In genomic region chr6:2913621-2914317, GRCh38 we compare ENCODE assay signal across 20 cellular contexts. TPM values are rescaled to one million over a fixed set of nuclear protein-coding genes. Genes with fewer than 3 reads are reported as not detected.
A peak's percentile ranks its signal among the peaks of the same experiment; 100 is the strongest.
DNase-seq lines count a peak whose midpoint lies in the region; ATAC-seq, FAIRE-seq and TF ChIP-seq lines count a peak whose summit lies in the region.
"Had no signal": no experiment of that assay in that cellular context is flagged by ENCODE, and none has a peak within 500 bp of the region (broad histone marks: within the 10 kb centered on the region; RNA-seq: fewer than 3 reads in every experiment).

No MANE protein-coding gene starts in this region.

- no peak for ATAC-seq in K562
- ATAC-seq in HepG2: no peak
- no peak for ATAC-seq in stimulated activated naive B cell treated with anti-CD40 and anti-IgM and Interleukin-4, amounts not matched to agents 10 μg/mL and 1 μg/mL and 100 μg/mL, for 72 hours (replicated peaks)
- ATAC-seq: Panc1 had no signal

- TF ChIP-seq CTCF in K562 (IDR thresholded peaks at IDR 0.05 in 2 of 3, conservative IDR thresholded peaks at IDR 0.05 in 1 of 3; ENCODE audit: insufficient read depth in 2 of 3, low read depth in 1 of 3, low read length in 3 of 3) (no peak), HepG2 (CRISPR knock-in tag; IDR thresholded peaks at IDR 0.05) (no peak)

- H3K4me2 ChIP-seq in K562 (ENCODE audit: insufficient read depth, low read length) (no peak overlapping the region), HepG2 (ENCODE audit: low read depth, low read length) (no peak overlapping the region)
- H3K4me2 ChIP-seq: KMS-11 had no signal

- in situ Hi-C loops in K562 (cut with MboI): no loop called here
- in situ Hi-C loops in HepG2 (cut with HindIII; ENCODE audit: extremely low pct_ligation_motif_present, low pct_unique_long_range_greater_than_20kb): loop anchor here (5.0 kb wide), 2 partner anchors 71 to 121 kb away; partner anchors contain the start of gene SERPINB1

- no peaks in the 10 kb centered on the region for H3K79me2 ChIP-seq in K562 (ENCODE audit: control insufficient read depth, insufficient read depth, low read length)
- H3K79me2 ChIP-seq in HepG2 (ENCODE audit: insufficient read depth, low read length): no peaks in the 10 kb centered on the region

- CTCF ChIA-PET in K562 (lab: Yijun Ruan, JAX; ENCODE audit: low intra/inter-chr PET ratio) (interaction anchor here (0.7 kb wide), 1 partner anchor 11 kb away, joined by 3 read pairs; no protein-coding TSS in a partner anchor), HepG2 (lab: Yijun Ruan, JAX; ENCODE audit: low intra/inter-chr PET ratio, low total read pairs) (interaction anchor here (3.7 kb wide), 1 partner anchor 68 kb away, joined by 39 read pairs; no protein-coding TSS in a partner anchor)

- no peaks in the 10 kb centered on the region for H3K27me3 Mint-ChIP-seq in stimulated activated naive B cell treated with anti-CD40 and anti-IgM and Interleukin-4, amounts not matched to agents 10 μg/mL and 1 μg/mL and 100 μg/mL, for 72 hours
- H3K27me3 Mint-ChIP-seq: CD4-positive, alpha-beta T cell had no signal

- DNase-seq in activated effector memory CD4-positive, alpha-beta T cell treated with anti-CD3 and anti-CD28 coated beads, Interleukin-2, amount 50 U/mL, for 16 hours: peak; percentile 43
- no peak for DNase-seq in activated effector memory CD4-positive, alpha-beta T cell treated with Interleukin-2 at 50 U/mL for 16 hours
- DNase-seq in K562 (ENCODE audit: extremely low read depth in 1 of 4, low spot score in 3 of 4): no peak
- no peak for DNase-seq in HepG2 (ENCODE audit: low spot score)
- peak; percentile 14 for DNase-seq in small intestine
- DNase-seq in stimulated activated naive B cell treated with anti-CD40 and anti-IgM and Interleukin-4, amounts not matched to agents 10 μg/mL and 1 μg/mL and 100 μg/mL, for 72 hours: no peak
- no peak for DNase-seq in Ammon's horn (ENCODE audit: low spot score)
- no peak for DNase-seq in activated CD4-positive, alpha-beta T cell treated with anti-CD3 and anti-CD28 coated beads for 4 hours
- DNase-seq: BE2C; Calu3; CD4-positive, alpha-beta T cell; NCI-H1048; NCI-H1436 treated with DMSO at 0.1 percent for 48 hours; NCI-H226; NCI-H524 treated with DMSO at 0.1 percent for 48 hours had no signal

- WGBS in K562 (ENCODE audit: insufficient coverage, low coverage, missing lambda C conversion rate): 47% methylated on average over 11 of the region's 11 CpGs
- 36% methylated on average over 10 of the region's 11 CpGs for WGBS in HepG2 (ENCODE audit: low lambda C conversion rate)
- WGBS in small intestine, 3 donors: 56 to 83% (median 64%) methylated on average over 11 of the region's 11 CpGs

- no peak overlapping the region for H3K27ac Mint-ChIP-seq in stimulated activated naive B cell treated with anti-CD40 and anti-IgM and Interleukin-4, amounts not matched to agents 10 μg/mL and 1 μg/mL and 100 μg/mL, for 72 hours
- H3K27ac Mint-ChIP-seq: CD4-positive, alpha-beta T cell had no signal

- no peaks in the 10 kb centered on the region for H3K9me3 Mint-ChIP-seq in stimulated activated naive B cell treated with anti-CD40 and anti-IgM and Interleukin-4, amounts not matched to agents 10 μg/mL and 1 μg/mL and 100 μg/mL, for 72 hours
- H3K9me3 Mint-ChIP-seq: CD4-positive, alpha-beta T cell had no signal

- TF ChIP-seq EP300 in K562 (IDR thresholded peaks at IDR 0.05; ENCODE audit: low read length) (no peak), HepG2 (IDR thresholded peaks at IDR 0.05; ENCODE audit: low read depth in 2 of 2, low read length in 2 of 2) (no peak), HepG2 (CRISPR knock-in tag; IDR thresholded peaks at IDR 0.05; ENCODE audit: borderline replicate concordance) (no peak)

- H3K9me1 ChIP-seq in K562 (ENCODE audit: control insufficient read depth, insufficient read depth, low read length): no peaks in the 10 kb centered on the region

- no peak overlapping the region for H3K4me3 Mint-ChIP-seq in stimulated activated naive B cell treated with anti-CD40 and anti-IgM and Interleukin-4, amounts not matched to agents 10 μg/mL and 1 μg/mL and 100 μg/mL, for 72 hours
- H3K4me3 Mint-ChIP-seq: CD4-positive, alpha-beta T cell had no signal

- BruUV-seq in K562 (replicated peaks; lab: Mats Ljungman, UMichigan): no TSS peak
- no TSS peak for BruUV-seq in HepG2 (replicated peaks; lab: Mats Ljungman, UMichigan)

- POLR2A ChIA-PET in K562 (lab: Yijun Ruan, JAX) (interaction anchor here (0.6 to 2.0 kb wide), 8 partner anchors 10 to 130 kb away, joined by 3 to 7 read pairs (median 3); partner anchors contain the start of gene SERPINB9), HepG2 (lab: Yijun Ruan, JAX) (interaction anchor here (1.0 to 1.6 kb wide), 3 partner anchors 11 to 72 kb away, joined by 3 to 7 read pairs (median 6); partner anchors contain the start of genes SERPINB1 and SERPINB9)

- no peaks in the 10 kb centered on the region for H3K9me3 ChIP-seq in K562 (replicated peaks; ENCODE audit: control insufficient read depth, insufficient read depth, low read depth, low read length)
- no peaks in the 10 kb centered on the region for H3K9me3 ChIP-seq in HepG2 (ENCODE audit: low read length)
- H3K9me3 ChIP-seq in small intestine (ENCODE audit: control insufficient read depth, low read depth): no peaks in the 10 kb centered on the region
- H3K9me3 ChIP-seq: BE2C had no signal

- FAIRE-seq in K562 (lab: Jason Lieb, UNC): no peak
- no peak for FAIRE-seq in HepG2 (lab: Jason Lieb, UNC)
- FAIRE-seq in small intestine (lab: Jason Lieb, UNC): no peak
- FAIRE-seq: GM19239, H54 had no signal

- H3K4me1 Mint-ChIP-seq in stimulated activated naive B cell treated with anti-CD40 and anti-IgM and Interleukin-4, amounts not matched to agents 10 μg/mL and 1 μg/mL and 100 μg/mL, for 72 hours: peaks cover 31 to 50% of the 10 kb centered on the region in 2 donors

- 0 out of 4 replicates have a peak overlapping the region, but pooled peaks of 1 of the 2 experiments have one; percentile 46 for H3K9ac ChIP-seq in K562 (ENCODE audit: insufficient read depth in 1 of 2, low read depth in 2 of 2, low read length in 2 of 2)
- no peak overlapping the region for H3K9ac ChIP-seq in HepG2 (ENCODE audit: insufficient read depth, low read depth, low read length)
- H3K9ac ChIP-seq: KMS-11 had no signal

- TF ChIP-seq RAD21 in K562 (CRISPR knock-in tag; conservative IDR thresholded peaks at IDR 0.05 in 1 of 2, IDR thresholded peaks at IDR 0.05 in 1 of 2): no peak
- no peak for TF ChIP-seq RAD21 in HepG2 (CRISPR knock-in tag; IDR thresholded peaks at IDR 0.05)

- H3K27me3 ChIP-seq in K562 (ENCODE audit: control insufficient read depth in 2 of 2, insufficient read depth in 2 of 2, low read length in 2 of 2) (no peaks in the 10 kb centered on the region), HepG2 (ENCODE audit: control insufficient read depth in 1 of 2, insufficient read depth in 2 of 2, low read length in 2 of 2) (peaks cover 0 to 33% of the 10 kb centered on the region in 2 experiments; a peak in 4 of 5 replicates), small intestine (ENCODE audit: control insufficient read depth in 2 of 2, insufficient read depth in 2 of 2, low read length in 2 of 2) (no peaks in the 10 kb centered on the region)
- H3K27me3 ChIP-seq: BE2C had no signal

- no peaks in the 10 kb centered on the region for H3K36me3 Mint-ChIP-seq in stimulated activated naive B cell treated with anti-CD40 and anti-IgM and Interleukin-4, amounts not matched to agents 10 μg/mL and 1 μg/mL and 100 μg/mL, for 72 hours

- H3K27ac ChIP-seq in K562 (ENCODE audit: extremely low read depth, low read depth, low read length) (no peak overlapping the region), HepG2 (ENCODE audit: extremely low read length, insufficient read depth, low read length) (no peak overlapping the region), small intestine (ENCODE audit: low read depth in 1 of 2, low read length in 1 of 2) (no peak overlapping the region)
- H3K27ac ChIP-seq: 22Rv1, KMS-11 had no signal

- intact Hi-C loops in K562 (cut with micrococcal nuclease) (loop anchor here (5.0 kb wide), 2 partner anchors 121 to 176 kb away; no protein-coding TSS in a partner anchor), HepG2 (cut with micrococcal nuclease; ENCODE audit: unreplicated experiment) (no loop called here)

- H3K36me3 ChIP-seq in K562 (ENCODE audit: control insufficient read depth, insufficient read depth, low read length) (no peaks in the 10 kb centered on the region), HepG2 (replicated peaks in 1 of 2; ENCODE audit: control insufficient read depth in 1 of 2, insufficient read depth in 2 of 2, low read length in 2 of 2) (no peaks in the 10 kb centered on the region), small intestine (ENCODE audit: control insufficient read depth in 2 of 2, insufficient read depth in 2 of 2, low read length in 2 of 2) (no peaks in the 10 kb centered on the region)
- H3K36me3 ChIP-seq: BE2C had no signal

- H2AFZ ChIP-seq in K562 (ENCODE audit: low read depth, low read length) (peak overlapping the region; percentile 22), HepG2 (ENCODE audit: low read length) (no peak overlapping the region)

- no peak for TF ChIP-seq POLR2A in K562 (conservative IDR thresholded peaks at IDR 0.05)
- TF ChIP-seq POLR2A in HepG2 (IDR thresholded peaks at IDR 0.05; ENCODE audit: insufficient read depth in 1 of 2, low read depth in 2 of 2, low read length in 2 of 2): no peak

- H4K20me1 ChIP-seq in K562 (replicated peaks; ENCODE audit: control insufficient read depth, insufficient read depth, low read length): no peaks in the 10 kb centered on the region
- H4K20me1 ChIP-seq in HepG2 (ENCODE audit: insufficient read depth, low read length): no peaks in the 10 kb centered on the region

- H3K4me1 ChIP-seq in K562 (replicated peaks in 1 of 2; ENCODE audit: control insufficient read depth in 2 of 2, insufficient read depth in 2 of 2, low read length in 2 of 2): peaks cover 0 to 4% of the 10 kb centered on the region in 2 experiments; a peak in 2 of 5 replicates
- H3K4me1 ChIP-seq in HepG2 (ENCODE audit: insufficient read depth, low read length): peaks cover 26% of the 10 kb centered on the region
- no peaks in the 10 kb centered on the region for H3K4me1 ChIP-seq in small intestine (ENCODE audit: control insufficient read depth in 2 of 2, insufficient read depth in 1 of 2, low read depth in 1 of 2, low read length in 1 of 2)

- H3K4me3 ChIP-seq in K562 (no peak overlapping the region), HepG2 (replicated peaks in 1 of 3; ENCODE audit: insufficient read depth in 1 of 3, low read depth in 2 of 3, low read length in 3 of 3) (no peak overlapping the region), small intestine (ENCODE audit: low read depth in 1 of 2, low read length in 2 of 2) (no peak overlapping the region)

RNA-seq across cellular contexts. Expression of gene SERPINB9, which starts 10.7 kb away (rescaled TPM):
- 38.5 and 40.9 TPM in 2 replicates for total RNA-seq in K562 (2011; cell fraction: chromatin; rRNA removed; ENCODE audit: low replicate concordance)
- 25.5 and 30.9 TPM in 2 replicates for total RNA-seq in K562 (2011; cell fraction: nucleolus; rRNA removed)
- 39.8 and 60.8 TPM in 2 replicates for total RNA-seq in K562 (2011; cell fraction: nucleoplasm; rRNA removed)
- total RNA-seq in K562 (2014; rRNA removed) (18.8 and 18.9 TPM in 2 replicates), K562 (2014; rRNA removed; fragmentation: Illumina TruSeq; extraction: Trizol) (30.7 and 37.5 TPM in 2 replicates), K562 (2015; rRNA removed; fragmentation: Illumina TruSeq; extraction: Trizol) (18.4 and 21.5 TPM in 2 replicates), K562 (2021) (31.7 and 37.0 TPM in 2 replicates), HepG2 (2016; rRNA removed; fragmentation: Illumina TruSeq; extraction: Trizol) (7.2 and 9.8 TPM in 2 replicates)
- polyA plus RNA-seq in K562 (2011; rRNA removed) (72.3 and 136 TPM in 2 replicates), K562 (2014; fragmentation: Illumina TruSeq; extraction: Trizol) (34.6 and 40.3 TPM in 2 replicates), K562 (2014; fragmentation: Nextera tagmentation; extraction: Ambion mirVana) (10 to 100 TPM; 12.1 to 20.0 TPM), K562 (2014; rRNA removed) (26.6 and 32.2 TPM in 2 replicates), HepG2 (2011; rRNA removed) (32.5 and 36.7 TPM in 2 replicates), small intestine (1 to 10 TPM in 2 of 3 donors, under 1 TPM in 1; 0.22 to 3.6 (median 1.1) TPM)
- 68.2 and 93.0 TPM in 2 replicates for polyA plus RNA-seq in K562 (2011; cell fraction: cytosol; rRNA removed)
- polyA plus RNA-seq in K562 (2011; cell fraction: nucleus; rRNA removed): 24.3 and 46.3 TPM in 2 replicates
- polyA plus RNA-seq in K562 (2012): 21.2 and 35.3 TPM in 2 replicates
- polyA minus RNA-seq in K562 (2011; rRNA and poly(A)+ RNA removed): 75.4 and 149 TPM in 2 replicates
- 34.9 and 85.8 TPM in 2 replicates for polyA minus RNA-seq in K562 (2011; cell fraction: cytosol; rRNA and poly(A)+ RNA removed)
- polyA minus RNA-seq in K562 (2011; cell fraction: nucleus; rRNA and poly(A)+ RNA removed): 14.3 and 16.3 TPM in 2 replicates
- total RNA-seq in HepG2 (2016; cell fraction: cytosol; rRNA removed; fragmentation: Illumina TruSeq; extraction: Trizol; ENCODE audit: low read depth): 0.61 and 0.71 TPM in 2 replicates
- total RNA-seq in HepG2 (2016; cell fraction: insoluble cytoplasmic fraction; rRNA removed; fragmentation: Illumina TruSeq; extraction: Trizol): 7.0 and 8.5 TPM in 2 replicates
- 2.7 and 2.9 TPM in 2 replicates for total RNA-seq in HepG2 (2016; cell fraction: membrane; rRNA removed; fragmentation: Illumina TruSeq; extraction: Trizol)
- total RNA-seq in HepG2 (2016; cell fraction: nucleus; rRNA removed; fragmentation: Illumina TruSeq; extraction: Trizol): 2.9 and 4.3 TPM in 2 replicates
- 23.5 and 30.7 TPM in 2 replicates for polyA plus RNA-seq in HepG2 (2011; cell fraction: cytosol; rRNA removed)
- polyA plus RNA-seq in HepG2 (2011; cell fraction: nucleus; rRNA removed): 9.8 and 12.8 TPM in 2 replicates
- 6.6 and 9.0 TPM in 2 replicates for polyA plus RNA-seq in HepG2 (2012)
- polyA plus RNA-seq in HepG2 (2016; cell fraction: cytosol; fragmentation: Illumina TruSeq; extraction: Trizol; ENCODE audit: low read depth): 0.33 and 0.35 TPM in 2 replicates
- polyA plus RNA-seq in HepG2 (2016; cell fraction: insoluble cytoplasmic fraction; fragmentation: Illumina TruSeq; extraction: Trizol; ENCODE audit: low read depth): 8.7 and 10.9 TPM in 2 replicates
- polyA plus RNA-seq in HepG2 (2016; cell fraction: membrane; fragmentation: Illumina TruSeq; extraction: Trizol; ENCODE audit: low read depth): 1.5 and 1.6 TPM in 2 replicates
- 5.0 and 5.4 TPM in 2 replicates for polyA plus RNA-seq in HepG2 (2016; cell fraction: nucleus; fragmentation: Illumina TruSeq; extraction: Trizol; ENCODE audit: insufficient read depth, low read depth)
- polyA minus RNA-seq in HepG2 (2011; rRNA and poly(A)+ RNA removed; ENCODE audit: low replicate concordance): 0.21 and 49.0 TPM in 2 replicates
- 29.2 and 32.6 TPM in 2 replicates for polyA minus RNA-seq in HepG2 (2011; cell fraction: cytosol; rRNA and poly(A)+ RNA removed)
- 13.3 and 18.3 TPM in 2 replicates for polyA minus RNA-seq in HepG2 (2011; cell fraction: nucleus; rRNA and poly(A)+ RNA removed)

RNA-seq across cellular contexts. Expression of gene SERPINB6, which starts 57.6 kb away (rescaled TPM):
- total RNA-seq in K562 (2011; cell fraction: chromatin; rRNA removed; ENCODE audit: low replicate concordance): 141 and 220 TPM in 2 replicates
- total RNA-seq in K562 (2011; cell fraction: nucleolus; rRNA removed): 93.6 and 93.8 TPM in 2 replicates
- total RNA-seq in K562 (2011; cell fraction: nucleoplasm; rRNA removed): 147 and 201 TPM in 2 replicates
- total RNA-seq in K562 (2014; rRNA removed): 86.6 and 92.4 TPM in 2 replicates
- 111 and 114 TPM in 2 replicates for total RNA-seq in K562 (2014; rRNA removed; fragmentation: Illumina TruSeq; extraction: Trizol)
- 100 and 113 TPM in 2 replicates for total RNA-seq in K562 (2015; rRNA removed; fragmentation: Illumina TruSeq; extraction: Trizol)
- 124 and 126 TPM in 2 replicates for total RNA-seq in K562 (2021)
- polyA plus RNA-seq in K562 (2011; rRNA removed): 151 and 210 TPM in 2 replicates
- 171 and 185 TPM in 2 replicates for polyA plus RNA-seq in K562 (2011; cell fraction: cytosol; rRNA removed)
- polyA plus RNA-seq in K562 (2011; cell fraction: nucleus; rRNA removed): 130 and 168 TPM in 2 replicates
- polyA plus RNA-seq in K562 (2012): 133 and 231 TPM in 2 replicates
- polyA plus RNA-seq in K562 (2014; fragmentation: Illumina TruSeq; extraction: Trizol): 162 and 176 TPM in 2 replicates
- polyA plus RNA-seq in K562 (2014; fragmentation: Nextera tagmentation; extraction: Ambion mirVana): 100 to 1,000 TPM; 143 to 211 TPM
- polyA plus RNA-seq in K562 (2014; rRNA removed): 145 and 159 TPM in 2 replicates
- polyA minus RNA-seq in K562 (2011; rRNA and poly(A)+ RNA removed): 135 and 183 TPM in 2 replicates
- polyA minus RNA-seq in K562 (2011; cell fraction: cytosol; rRNA and poly(A)+ RNA removed): 64.3 and 74.2 TPM in 2 replicates
- 60.0 and 62.5 TPM in 2 replicates for polyA minus RNA-seq in K562 (2011; cell fraction: nucleus; rRNA and poly(A)+ RNA removed)
- total RNA-seq in HepG2 (2016; rRNA removed; fragmentation: Illumina TruSeq; extraction: Trizol): 38.2 and 44.8 TPM in 2 replicates
- 16.6 and 17.4 TPM in 2 replicates for total RNA-seq in HepG2 (2016; cell fraction: cytosol; rRNA removed; fragmentation: Illumina TruSeq; extraction: Trizol; ENCODE audit: low read depth)
- 38.2 and 41.7 TPM in 2 replicates for total RNA-seq in HepG2 (2016; cell fraction: insoluble cytoplasmic fraction; rRNA removed; fragmentation: Illumina TruSeq; extraction: Trizol)
- 24.5 and 25.6 TPM in 2 replicates for total RNA-seq in HepG2 (2016; cell fraction: membrane; rRNA removed; fragmentation: Illumina TruSeq; extraction: Trizol)
- total RNA-seq in HepG2 (2016; cell fraction: nucleus; rRNA removed; fragmentation: Illumina TruSeq; extraction: Trizol): 23.7 and 24.1 TPM in 2 replicates
- polyA plus RNA-seq in HepG2 (2011; rRNA removed): 61.3 and 63.6 TPM in 2 replicates
- 64.8 and 79.1 TPM in 2 replicates for polyA plus RNA-seq in HepG2 (2011; cell fraction: cytosol; rRNA removed)
- polyA plus RNA-seq in HepG2 (2011; cell fraction: nucleus; rRNA removed): 72.8 and 85.1 TPM in 2 replicates
- polyA plus RNA-seq in HepG2 (2012): 43.2 and 44.3 TPM in 2 replicates
- 22.2 and 23.2 TPM in 2 replicates for polyA plus RNA-seq in HepG2 (2016; cell fraction: cytosol; fragmentation: Illumina TruSeq; extraction: Trizol; ENCODE audit: low read depth)
- 57.5 and 58.5 TPM in 2 replicates for polyA plus RNA-seq in HepG2 (2016; cell fraction: insoluble cytoplasmic fraction; fragmentation: Illumina TruSeq; extraction: Trizol; ENCODE audit: low read depth)
- 27.2 and 27.5 TPM in 2 replicates for polyA plus RNA-seq in HepG2 (2016; cell fraction: membrane; fragmentation: Illumina TruSeq; extraction: Trizol; ENCODE audit: low read depth)
- 53.5 and 56.5 TPM in 2 replicates for polyA plus RNA-seq in HepG2 (2016; cell fraction: nucleus; fragmentation: Illumina TruSeq; extraction: Trizol; ENCODE audit: insufficient read depth, low read depth)
- 58.5 and 190 TPM in 2 replicates for polyA minus RNA-seq in HepG2 (2011; rRNA and poly(A)+ RNA removed; ENCODE audit: low replicate concordance)
- 36.4 and 38.5 TPM in 2 replicates for polyA minus RNA-seq in HepG2 (2011; cell fraction: cytosol; rRNA and poly(A)+ RNA removed)
- 45.4 and 45.6 TPM in 2 replicates for polyA minus RNA-seq in HepG2 (2011; cell fraction: nucleus; rRNA and poly(A)+ RNA removed)
- 100 to 1,000 TPM; 306 to 539 (median 531) TPM for polyA plus RNA-seq in small intestine

Comparison
In these comparisons a context has a peak if more than half of its experiments do, and no peak if none do; other contexts are left out.
1. DNase-seq: peak in activated effector memory CD4-positive, alpha-beta T cell treated with anti-CD3 and anti-CD28 coated beads, Interleukin-2, amount 50 U/mL, for 16 hours (single experiment) and small intestine (single experiment); none in activated effector memory CD4-positive, alpha-beta T cell treated with Interleukin-2 at 50 U/mL for 16 hours (single experiment), K562 (0 of 4), HepG2 (single experiment), stimulated activated naive B cell treated with anti-CD40 and anti-IgM and Interleukin-4, amounts not matched to agents 10 μg/mL and 1 μg/mL and 100 μg/mL, for 72 hours (single experiment), Ammon's horn (single experiment) and activated CD4-positive, alpha-beta T cell treated with anti-CD3 and anti-CD28 coated beads for 4 hours (0 of 2).